In the genomic region with DNA sequence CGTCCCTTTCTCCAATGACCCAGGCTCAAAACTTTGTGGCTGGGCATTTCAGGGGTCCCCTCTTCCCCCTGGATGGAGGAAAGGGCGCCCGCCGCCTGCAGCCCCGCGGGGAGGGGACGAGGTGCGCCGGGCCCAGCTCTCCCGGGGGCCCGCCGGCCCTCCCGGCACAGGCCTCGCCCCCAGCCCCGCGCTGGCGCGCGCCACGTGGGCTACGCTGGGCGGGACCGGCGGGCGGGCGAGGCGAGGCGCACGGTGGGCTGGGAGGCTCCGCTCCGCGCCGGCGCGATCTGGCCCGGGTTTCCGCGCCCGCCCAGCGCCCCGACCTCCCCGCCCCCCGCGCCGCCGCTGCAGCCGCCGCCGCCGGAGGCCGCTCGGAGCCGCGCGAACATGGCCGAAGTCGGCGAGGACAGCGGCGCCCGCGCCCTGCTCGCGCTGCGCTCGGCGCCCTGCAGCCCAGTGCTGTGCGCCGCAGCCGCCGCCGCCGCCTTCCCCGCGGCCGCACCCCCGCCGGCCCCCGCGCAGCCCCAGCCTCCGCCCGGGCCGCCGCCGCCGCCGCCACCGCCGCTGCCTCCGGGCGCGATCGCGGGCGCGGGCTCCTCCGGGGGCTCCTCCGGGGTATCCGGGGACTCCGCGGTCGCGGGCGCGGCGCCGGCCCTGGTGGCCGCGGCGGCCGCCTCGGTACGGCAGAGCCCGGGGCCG, we compare ENCODE assay signal across 8 cellular contexts. TPM values are rescaled to one million over a fixed set of nuclear protein-coding genes. Genes with fewer than 3 reads are reported as not detected.
DNase-seq lines count a peak whose midpoint lies in the region; ATAC-seq and TF ChIP-seq lines count a peak whose summit lies in the region.

Gene FOXK1 (plus strand): TSS at position 374 of the 699 bp plus-strand sequence. CDS start 14 bp downstream, at position 388.

- peaks cover 43% of the 10 kb centered on the region for H3K27me3 Mint-ChIP-seq in WTC11 (ENCODE audit: low read depth)

- H3K27ac Mint-ChIP-seq in WTC11 = no peak within 1 kb of the TSS

- peaks cover 13% of the 10 kb centered on the region for H3K4me1 Mint-ChIP-seq in WTC11

- ATAC-seq in HG02852 (IDR thresholded peaks at IDR 0.05; ENCODE audit: unreplicated experiment) = peak; percentile 60
- peak; percentile 77 for ATAC-seq in WTC11

- peak within 1 kb of the TSS; percentile 80 for H3K27ac ChIP-seq in caudate nucleus (ENCODE audit: low read depth, low read length)

- DNase-seq in NCI-H1436 (lab: John Stamatoyannopoulos, UW) (peak; percentile 62), NCI-H1436 treated with DMSO at 0.1 percent for 48 hours (lab: John Stamatoyannopoulos, UW) (no peak), NCI-H2107 (lab: John Stamatoyannopoulos, UW) (peak; percentile 35), WTC11 (ENCODE audit: low spot score) (peak; percentile 63), caudate nucleus (lab: John Stamatoyannopoulos, UW) (peak in 51 of 61 donors; percentile 14 to 87 (median 56)), iris pigment epithelial cell (ENCODE audit: low read depth) (peak; percentile 69)
- peak; percentile 64 to 79 (median 64) for DNase-seq in stimulated activated CD4-positive, alpha-beta T cell treated with anti-CD3 and anti-CD28 coated beads, Interleukin-12 subunit alpha, Interleukin-12 subunit beta, amount 100 ng/mL, for 48 hours (ENCODE audit: low read depth in 2 of 3, low spot score in 1 of 3)

- CTCF ChIA-PET in WTC11 (lab: Charles Lee) = interaction anchor here (2.1 kb wide), 1 partner anchor 41 kb away, joined by 8 read pairs; no protein-coding TSS in a partner anchor

- peak within 1 kb of the TSS; percentile 73 for H3K4me3 Mint-ChIP-seq in WTC11

- POLR2A ChIA-PET in WTC11 (lab: Charles Lee) = interaction anchor here (1.3 kb wide), 1 partner anchor 40 kb away, joined by 5 read pairs; no protein-coding TSS in a partner anchor

- H3K9me3 Mint-ChIP-seq in WTC11 = peaks cover 3% of the 10 kb centered on the region

- TF ChIP-seq CTCF in WTC11 (IDR thresholded peaks at IDR 0.05) = no peak

- H3K36me3 Mint-ChIP-seq in WTC11 = no peaks in the 10 kb centered on the region

TF ChIP-seq in WTC11, 78 proteins besides CTCF, POLR2A, EP300 and RAD21 (continues in another document):
- TF ChIP-seq KAT7 (CRISPR knock-in tag; IDR thresholded peaks at IDR 0.05; ENCODE audit: borderline replicate concordance) (no peak; the same call in 1 of the 2 replicates), ATF1 (CRISPR knock-in tag; IDR thresholded peaks at IDR 0.05) (no peak), CBFB (CRISPR knock-in tag; IDR thresholded peaks at IDR 0.05; ENCODE audit: low read depth) (0 out of 2 replicates have a peak, but pooled peaks have one; percentile 65), ATF3 (CRISPR knock-in tag; conservative IDR thresholded peaks at IDR 0.05) (no peak), PRRX2 (CRISPR knock-in tag; IDR thresholded peaks at IDR 0.05) (no peak), AFF4 (CRISPR knock-in tag; IDR thresholded peaks at IDR 0.05; ENCODE audit: borderline replicate concordance) (no peak), SP1 (CRISPR knock-in tag; conservative IDR thresholded peaks at IDR 0.05) (peak; percentile 84), NR2C2 (CRISPR knock-in tag; IDR thresholded peaks at IDR 0.05) (no peak), IRF2 (CRISPR knock-in tag; IDR thresholded peaks at IDR 0.05; ENCODE audit: borderline replicate concordance, low read depth) (no peak; the same call in 1 of the 2 replicates), FOXP1 (CRISPR knock-in tag; IDR thresholded peaks at IDR 0.05; ENCODE audit: borderline replicate concordance) (peak; percentile 95), HMGA2 (CRISPR knock-in tag; IDR thresholded peaks at IDR 0.05) (no peak), TP53 (CRISPR knock-in tag; IDR thresholded peaks at IDR 0.05) (peak; percentile 96), TCF7 (CRISPR knock-in tag; IDR thresholded peaks at IDR 0.05; ENCODE audit: low read depth) (peak; percentile 68; the same call in 1 of the 2 replicates)
- TF ChIP-seq, protein P1, sequence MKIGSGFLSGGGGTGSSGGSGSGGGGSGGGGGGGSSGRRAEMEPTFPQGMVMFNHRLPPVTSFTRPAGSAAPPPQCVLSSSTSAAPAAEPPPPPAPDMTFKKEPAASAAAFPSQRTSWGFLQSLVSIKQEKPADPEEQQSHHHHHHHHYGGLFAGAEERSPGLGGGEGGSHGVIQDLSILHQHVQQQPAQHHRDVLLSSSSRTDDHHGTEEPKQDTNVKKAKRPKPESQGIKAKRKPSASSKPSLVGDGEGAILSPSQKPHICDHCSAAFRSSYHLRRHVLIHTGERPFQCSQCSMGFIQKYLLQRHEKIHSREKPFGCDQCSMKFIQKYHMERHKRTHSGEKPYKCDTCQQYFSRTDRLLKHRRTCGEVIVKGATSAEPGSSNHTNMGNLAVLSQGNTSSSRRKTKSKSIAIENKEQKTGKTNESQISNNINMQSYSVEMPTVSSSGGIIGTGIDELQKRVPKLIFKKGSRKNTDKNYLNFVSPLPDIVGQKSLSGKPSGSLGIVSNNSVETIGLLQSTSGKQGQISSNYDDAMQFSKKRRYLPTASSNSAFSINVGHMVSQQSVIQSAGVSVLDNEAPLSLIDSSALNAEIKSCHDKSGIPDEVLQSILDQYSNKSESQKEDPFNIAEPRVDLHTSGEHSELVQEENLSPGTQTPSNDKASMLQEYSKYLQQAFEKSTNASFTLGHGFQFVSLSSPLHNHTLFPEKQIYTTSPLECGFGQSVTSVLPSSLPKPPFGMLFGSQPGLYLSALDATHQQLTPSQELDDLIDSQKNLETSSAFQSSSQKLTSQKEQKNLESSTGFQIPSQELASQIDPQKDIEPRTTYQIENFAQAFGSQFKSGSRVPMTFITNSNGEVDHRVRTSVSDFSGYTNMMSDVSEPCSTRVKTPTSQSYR (CRISPR knock-in tag; IDR thresholded peaks at IDR 0.05) = no peak
- TF ChIP-seq, protein P2, sequence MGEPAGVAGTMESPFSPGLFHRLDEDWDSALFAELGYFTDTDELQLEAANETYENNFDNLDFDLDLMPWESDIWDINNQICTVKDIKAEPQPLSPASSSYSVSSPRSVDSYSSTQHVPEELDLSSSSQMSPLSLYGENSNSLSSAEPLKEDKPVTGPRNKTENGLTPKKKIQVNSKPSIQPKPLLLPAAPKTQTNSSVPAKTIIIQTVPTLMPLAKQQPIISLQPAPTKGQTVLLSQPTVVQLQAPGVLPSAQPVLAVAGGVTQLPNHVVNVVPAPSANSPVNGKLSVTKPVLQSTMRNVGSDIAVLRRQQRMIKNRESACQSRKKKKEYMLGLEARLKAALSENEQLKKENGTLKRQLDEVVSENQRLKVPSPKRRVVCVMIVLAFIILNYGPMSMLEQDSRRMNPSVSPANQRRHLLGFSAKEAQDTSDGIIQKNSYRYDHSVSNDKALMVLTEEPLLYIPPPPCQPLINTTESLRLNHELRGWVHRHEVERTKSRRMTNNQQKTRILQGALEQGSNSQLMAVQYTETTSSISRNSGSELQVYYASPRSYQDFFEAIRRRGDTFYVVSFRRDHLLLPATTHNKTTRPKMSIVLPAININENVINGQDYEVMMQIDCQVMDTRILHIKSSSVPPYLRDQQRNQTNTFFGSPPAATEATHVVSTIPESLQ (CRISPR knock-in tag; IDR thresholded peaks at IDR 0.05) = no peak
- TF ChIP-seq, protein P3, sequence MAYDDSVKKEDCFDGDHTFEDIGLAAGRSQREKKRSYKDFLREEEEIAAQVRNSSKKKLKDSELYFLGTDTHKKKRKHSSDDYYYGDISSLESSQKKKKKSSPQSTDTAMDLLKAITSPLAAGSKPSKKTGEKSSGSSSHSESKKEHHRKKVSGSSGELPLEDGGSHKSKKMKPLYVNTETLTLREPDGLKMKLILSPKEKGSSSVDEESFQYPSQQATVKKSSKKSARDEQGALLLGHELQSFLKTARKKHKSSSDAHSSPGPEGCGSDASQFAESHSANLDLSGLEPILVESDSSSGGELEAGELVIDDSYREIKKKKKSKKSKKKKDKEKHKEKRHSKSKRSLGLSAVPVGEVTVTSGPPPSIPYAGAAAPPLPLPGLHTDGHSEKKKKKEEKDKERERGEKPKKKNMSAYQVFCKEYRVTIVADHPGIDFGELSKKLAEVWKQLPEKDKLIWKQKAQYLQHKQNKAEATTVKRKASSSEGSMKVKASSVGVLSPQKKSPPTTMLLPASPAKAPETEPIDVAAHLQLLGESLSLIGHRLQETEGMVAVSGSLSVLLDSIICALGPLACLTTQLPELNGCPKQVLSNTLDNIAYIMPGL (CRISPR knock-in tag; IDR thresholded peaks at IDR 0.05) = no peak

RNA-seq across cellular contexts. Expression of gene FOXK1, which starts in this region (rescaled TPM):
- 17.1 to 21.9 TPM (median 17.2 TPM) in 3 replicates for total RNA-seq in WTC11 (2021)
